In genomic region chr19:37997911-37998344, GRCh38 we compare ENCODE assay signal across 8 cellular contexts.
DNase-seq lines count a peak whose midpoint lies in the region; ATAC-seq, FAIRE-seq and TF ChIP-seq lines count a peak whose summit lies in the region.

No MANE protein-coding gene starts in this region.

- H3K9me3 Mint-ChIP-seq in activated T-cell treated with anti-CD3 and anti-CD28 coated beads, Interleukin-2, amount 50 U/mL, for 24 hours: no peaks in the 10 kb centered on the region

- no peak for TF ChIP-seq CTCF in AG04449 (IDR thresholded peaks at IDR 0.05; ENCODE audit: insufficient read depth, low read length, missing control alignments)

- ATAC-seq in HG02642 (IDR thresholded peaks at IDR 0.05; ENCODE audit: poor library complexity, unreplicated experiment): no peak

- H3K4me1 Mint-ChIP-seq in activated T-cell treated with anti-CD3 and anti-CD28 coated beads, Interleukin-2, amount 50 U/mL, for 24 hours (ENCODE audit: low read depth): peaks cover 26% of the 10 kb centered on the region

- no peak overlapping the region for H3K4me3 Mint-ChIP-seq in activated T-cell treated with anti-CD3 and anti-CD28 coated beads, Interleukin-2, amount 50 U/mL, for 24 hours

- POLR2A ChIA-PET in AG04449 (lab: Yijun Ruan, JAX): interaction anchor here (0.9 kb wide), 1 partner anchor 10 kb away, joined by 3 read pairs; no protein-coding TSS in a partner anchor

- no peak overlapping the region for H3K4me3 ChIP-seq in AG04449 (ENCODE audit: low read depth, low read length)

- H3K27ac Mint-ChIP-seq in activated T-cell treated with anti-CD3 and anti-CD28 coated beads, Interleukin-2, amount 50 U/mL, for 24 hours: peak overlapping the region; percentile 52

- FAIRE-seq in H54 (lab: Jason Lieb, UNC): peak; percentile 20

- H3K36me3 Mint-ChIP-seq in activated T-cell treated with anti-CD3 and anti-CD28 coated beads, Interleukin-2, amount 50 U/mL, for 24 hours (ENCODE audit: low read depth): peaks cover 2% of the 10 kb centered on the region

- DNase-seq in AG04449 (ENCODE audit: low read depth, low spot score) (peak; percentile 78), H54 (ENCODE audit: insufficient read length, low spot score) (peak; percentile 61), hepatic stellate cell (ENCODE audit: low spot score) (peak; percentile 60), pons (ENCODE audit: low spot score) (no peak)
- peak; percentile 43 for DNase-seq in activated T-cell treated with anti-CD3 and anti-CD28 coated beads, Interleukin-2, amount 50 U/mL, for 24 hours
- DNase-seq in effector CD4-positive, alpha-beta T cell: no peak
- DNase-seq in NK-92 treated with Interleukin-12 subunit alpha and Interleukin-12 subunit beta, amount 100 ng/mL, for 24 hours (lab: John Stamatoyannopoulos, UW): no peak

- CTCF ChIA-PET in AG04449 (lab: Yijun Ruan, JAX): interaction anchor here (1.3 kb wide), 1 partner anchor 338 kb away, joined by 3 read pairs; the partner anchor contains the start of gene CATSPERG

- no peak for TF ChIP-seq POLR2A in H54 (IDR thresholded peaks at IDR 0.05; ENCODE audit: low read depth, low read length)

- no peaks in the 10 kb centered on the region for H3K27me3 Mint-ChIP-seq in activated T-cell treated with anti-CD3 and anti-CD28 coated beads, Interleukin-2, amount 50 U/mL, for 24 hours

Comparison
In these comparisons a context has a peak if more than half of its experiments do, and no peak if none do; other contexts are left out.
1. DNase-seq: peak in AG04449 (single experiment), H54 (single experiment), activated T-cell treated with anti-CD3 and anti-CD28 coated beads, Interleukin-2, amount 50 U/mL, for 24 hours (single experiment) and hepatic stellate cell (single experiment); none in effector CD4-positive, alpha-beta T cell (single experiment), NK-92 treated with Interleukin-12 subunit alpha and Interleukin-12 subunit beta, amount 100 ng/mL, for 24 hours (single experiment) and pons (single experiment).